8 cellular contexts compared by ENCODE assay signal in the genomic region with DNA sequence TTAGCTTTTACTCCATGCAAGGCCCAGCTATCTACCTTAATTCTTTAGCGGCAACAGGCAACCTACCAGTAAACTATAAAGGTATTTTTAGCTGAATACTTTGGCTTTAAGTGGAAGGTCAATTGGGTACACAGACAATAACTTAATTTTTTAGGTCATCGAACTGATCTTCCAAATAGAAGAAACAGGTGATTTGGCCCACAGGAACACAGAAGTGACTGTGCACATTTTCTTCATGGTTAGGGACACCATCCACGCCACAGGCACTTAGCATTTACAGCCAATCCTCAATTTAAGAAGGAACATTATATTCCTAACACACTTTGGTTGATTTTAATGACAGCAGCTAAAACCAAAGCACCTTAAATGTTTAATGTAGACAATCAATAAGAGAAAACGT. TPM values are rescaled to one million over a fixed set of nuclear protein-coding genes. Genes with fewer than 3 reads are reported as not detected.
DNase-seq lines count a peak whose midpoint lies in the region; ATAC-seq, FAIRE-seq and TF ChIP-seq lines count a peak whose summit lies in the region.

No MANE protein-coding gene starts in this region.

- no peak for TF ChIP-seq POLR2A in HepG2 (IDR thresholded peaks at IDR 0.05; ENCODE audit: insufficient read depth in 1 of 2, low read depth in 2 of 2, low read length in 2 of 2)
- TF ChIP-seq POLR2A in thyroid gland (IDR thresholded peaks at IDR 0.05) = peak in 1 of 2 donors; percentile 56

- no peaks in the 10 kb centered on the region for H3K27me3 Mint-ChIP-seq in activated naive CD8-positive, alpha-beta T cell treated with anti-CD3 and anti-CD28 coated beads for 36 hours

- peaks cover 54% of the 10 kb centered on the region for H4K20me1 ChIP-seq in HepG2 (ENCODE audit: insufficient read depth, low read length)

- peak overlapping the region; percentile 88 for H3K4me2 ChIP-seq in HepG2 (ENCODE audit: low read depth, low read length)

- in situ Hi-C loops in HepG2 (cut with HindIII; ENCODE audit: extremely low pct_ligation_motif_present, low pct_unique_long_range_greater_than_20kb) = no loop called here

- TF ChIP-seq CTCF in cardiac muscle cell (IDR thresholded peaks at IDR 0.05; ENCODE audit: low read depth, low read length) (no peak), HepG2 (CRISPR knock-in tag; IDR thresholded peaks at IDR 0.05) (no peak), thyroid gland (IDR thresholded peaks at IDR 0.05) (no peak), GM10248 (IDR thresholded peaks at IDR 0.05; ENCODE audit: control extremely low read depth, extremely low read depth, low read depth, missing control alignments) (no peak)

- peaks cover 67% of the 10 kb centered on the region for H3K79me2 ChIP-seq in HepG2 (ENCODE audit: insufficient read depth, low read length)

- WGBS in HepG2 (ENCODE audit: low lambda C conversion rate) = 33% methylated on average over 4 of the region's 4 CpGs
- 52 to 53% methylated on average over 4 of the region's 4 CpGs for WGBS in thyroid gland, 2 donors

- CTCF ChIA-PET in HepG2 (lab: Yijun Ruan, JAX; ENCODE audit: low intra/inter-chr PET ratio, low total read pairs) = no interaction called here
- CTCF ChIA-PET in GM10248 (lab: Yijun Ruan, JAX) = interaction anchor here (1.2 to 1.4 kb wide), 2 partner anchors 14 to 310 kb away, joined by 4 read pairs; no protein-coding TSS in a partner anchor

- H2AFZ ChIP-seq in HepG2 (ENCODE audit: low read length) = no peak overlapping the region

- FAIRE-seq in HepG2 (lab: Jason Lieb, UNC) = no peak

- no peak for TF ChIP-seq EP300 in HepG2 (IDR thresholded peaks at IDR 0.05; ENCODE audit: low read depth in 2 of 2, low read length in 2 of 2)
- TF ChIP-seq EP300 in HepG2 (CRISPR knock-in tag; IDR thresholded peaks at IDR 0.05; ENCODE audit: borderline replicate concordance) = no peak

- POLR2A ChIA-PET in HepG2 (lab: Yijun Ruan, JAX) = interaction anchor here (0.6 kb wide), 1 partner anchor 15 kb away, joined by 4 read pairs; no protein-coding TSS in a partner anchor
- POLR2A ChIA-PET in GM10248 (lab: Yijun Ruan, JAX) = no interaction called here

- DNase-seq in cardiac muscle cell (ENCODE audit: low read depth in 1 of 2, low spot score in 1 of 2) (no peak), Right ventricle myocardium inferior (ENCODE audit: missing footprints) (no peak), HepG2 (ENCODE audit: low spot score) (no peak), thyroid gland (peak in 1 of 2 donors; percentile 19), GM10248 (ENCODE audit: extremely low spot score) (no peak), dermis blood vessel endothelial cell (no peak)
- no peak for DNase-seq in activated naive CD8-positive, alpha-beta T cell treated with anti-CD3 and anti-CD28 coated beads for 36 hours

- intact Hi-C loops in Right ventricle myocardium inferior (cut with DNase I) (loop anchor here (5.0 kb wide), 3 partner anchors 40 to 310 kb away; a partner anchor contains a TSS), HepG2 (cut with micrococcal nuclease; ENCODE audit: unreplicated experiment) (loop anchor here (5.0 kb wide), 2 partner anchors 170 to 310 kb away; no protein-coding TSS in a partner anchor), thyroid gland (cut with DNase I) (loop anchor here (5.0 to 10.0 kb wide), 2 partner anchors 40 to 108 kb away; a partner anchor contains a TSS)

- H3K9ac ChIP-seq in HepG2 (ENCODE audit: insufficient read depth, low read depth, low read length) = peak overlapping the region; percentile 94

- BruUV-seq in HepG2 (replicated peaks; lab: Mats Ljungman, UMichigan) = no TSS peak

- H3K36me3 Mint-ChIP-seq in activated naive CD8-positive, alpha-beta T cell treated with anti-CD3 and anti-CD28 coated beads for 36 hours = peaks cover 28% of the 10 kb centered on the region

- H3K27me3 ChIP-seq in cardiac muscle cell = no peaks in the 10 kb centered on the region
- H3K27me3 ChIP-seq in HepG2 (ENCODE audit: control insufficient read depth in 1 of 2, insufficient read depth in 2 of 2, low read length in 2 of 2) = no peaks in the 10 kb centered on the region; a peak in 1 of 5 replicates
- H3K27me3 ChIP-seq in thyroid gland = no peaks in the 10 kb centered on the region

- no peak for TF ChIP-seq RAD21 in HepG2 (CRISPR knock-in tag; IDR thresholded peaks at IDR 0.05)

- H3K9me3 ChIP-seq in cardiac muscle cell (ENCODE audit: low read depth) (no peaks in the 10 kb centered on the region), HepG2 (ENCODE audit: low read length) (no peaks in the 10 kb centered on the region), thyroid gland (no peaks in the 10 kb centered on the region)

- H3K4me1 Mint-ChIP-seq in activated naive CD8-positive, alpha-beta T cell treated with anti-CD3 and anti-CD28 coated beads for 36 hours = peaks cover 37% of the 10 kb centered on the region

- H3K36me3 ChIP-seq in cardiac muscle cell = no peaks in the 10 kb centered on the region
- peaks cover 0 to 8% of the 10 kb centered on the region in 2 experiments; a peak in 2 of 5 replicates for H3K36me3 ChIP-seq in HepG2 (replicated peaks in 1 of 2; ENCODE audit: control insufficient read depth in 1 of 2, insufficient read depth in 2 of 2, low read length in 2 of 2)
- H3K36me3 ChIP-seq in thyroid gland = no peaks in the 10 kb centered on the region

- H3K27ac ChIP-seq in cardiac muscle cell = peak overlapping the region; percentile 97
- H3K27ac ChIP-seq in HepG2 (ENCODE audit: extremely low read length, insufficient read depth, low read length) = peak overlapping the region; percentile 13
- peak overlapping the region in 2 of 3 donors; percentile 96 to 100 for H3K27ac ChIP-seq in thyroid gland

- ATAC-seq in Right ventricle myocardium inferior = no peak
- no peak for ATAC-seq in HepG2
- ATAC-seq in HG03378 (IDR thresholded peaks at IDR 0.05; ENCODE audit: unreplicated experiment) = no peak

- no peaks in the 10 kb centered on the region for H3K9me3 Mint-ChIP-seq in activated naive CD8-positive, alpha-beta T cell treated with anti-CD3 and anti-CD28 coated beads for 36 hours

- peak overlapping the region; percentile 42 for H3K27ac Mint-ChIP-seq in activated naive CD8-positive, alpha-beta T cell treated with anti-CD3 and anti-CD28 coated beads for 36 hours

- H3K4me3 ChIP-seq in cardiac muscle cell = peak overlapping the region; percentile 46
- H3K4me3 ChIP-seq in HepG2 (replicated peaks in 1 of 3; ENCODE audit: insufficient read depth in 1 of 3, low read depth in 2 of 3, low read length in 3 of 3) = peak overlapping the region; percentile 64 to 83 (median 80)
- H3K4me3 ChIP-seq in thyroid gland (replicated peaks in 1 of 3) = peak overlapping the region in 1 of 3 donors; percentile 72

- H3K4me1 ChIP-seq in cardiac muscle cell (ENCODE audit: low read depth) = peaks cover 4% of the 10 kb centered on the region
- peaks cover 61% of the 10 kb centered on the region for H3K4me1 ChIP-seq in HepG2 (ENCODE audit: insufficient read depth, low read length)
- H3K4me1 ChIP-seq in thyroid gland = peaks cover 37 to 46% of the 10 kb centered on the region in 2 donors

- peak overlapping the region; percentile 91 for H3K4me3 Mint-ChIP-seq in activated naive CD8-positive, alpha-beta T cell treated with anti-CD3 and anti-CD28 coated beads for 36 hours

RNA-seq across cellular contexts. Expression of a gene that starts 1.9 kb away (rescaled TPM):
- total RNA-seq in cardiac muscle cell (90.2 and 176 TPM in 2 replicates), Right ventricle myocardium inferior (155 TPM), HepG2 (2016; rRNA removed; fragmentation: Illumina TruSeq; extraction: Trizol) (123 and 213 TPM in 2 replicates), thyroid gland (100 to 1,000 TPM; 148 to 221 (median 202) TPM), dermis blood vessel endothelial cell (147 and 176 TPM in 2 replicates)
- polyA plus RNA-seq in cardiac muscle cell (78.9 and 133 TPM in 2 replicates), HepG2 (2011; rRNA removed) (52.9 and 70.8 TPM in 2 replicates)
- 100 to 1,000 TPM; 186 to 190 TPM for total RNA-seq in activated naive CD8-positive, alpha-beta T cell treated with anti-CD3 and anti-CD28 coated beads for 36 hours
- total RNA-seq in HepG2 (2016; cell fraction: cytosol; rRNA removed; fragmentation: Illumina TruSeq; extraction: Trizol; ENCODE audit: low read depth) = 48.6 and 51.6 TPM in 2 replicates
- total RNA-seq in HepG2 (2016; cell fraction: insoluble cytoplasmic fraction; rRNA removed; fragmentation: Illumina TruSeq; extraction: Trizol) = 118 and 236 TPM in 2 replicates
- total RNA-seq in HepG2 (2016; cell fraction: membrane; rRNA removed; fragmentation: Illumina TruSeq; extraction: Trizol) = 139 and 157 TPM in 2 replicates
- total RNA-seq in HepG2 (2016; cell fraction: nucleus; rRNA removed; fragmentation: Illumina TruSeq; extraction: Trizol) = 60.2 and 70.4 TPM in 2 replicates
- polyA plus RNA-seq in HepG2 (2011; cell fraction: cytosol; rRNA removed) = 23.7 and 50.4 TPM in 2 replicates
- polyA plus RNA-seq in HepG2 (2011; cell fraction: nucleus; rRNA removed) = 8.8 and 16.4 TPM in 2 replicates
- polyA plus RNA-seq in HepG2 (2012) = 48.0 and 60.4 TPM in 2 replicates
- polyA plus RNA-seq in HepG2 (2016; cell fraction: cytosol; fragmentation: Illumina TruSeq; extraction: Trizol; ENCODE audit: low read depth) = 47.2 and 48.8 TPM in 2 replicates
- 150 and 158 TPM in 2 replicates for polyA plus RNA-seq in HepG2 (2016; cell fraction: insoluble cytoplasmic fraction; fragmentation: Illumina TruSeq; extraction: Trizol; ENCODE audit: low read depth)
- polyA plus RNA-seq in HepG2 (2016; cell fraction: membrane; fragmentation: Illumina TruSeq; extraction: Trizol; ENCODE audit: low read depth) = 82.4 and 95.9 TPM in 2 replicates
- 65.7 and 70.7 TPM in 2 replicates for polyA plus RNA-seq in HepG2 (2016; cell fraction: nucleus; fragmentation: Illumina TruSeq; extraction: Trizol; ENCODE audit: insufficient read depth, low read depth)
- 44.0 and 58.4 TPM in 2 replicates for polyA minus RNA-seq in HepG2 (2011; rRNA and poly(A)+ RNA removed; ENCODE audit: low replicate concordance)
- 55.9 and 73.0 TPM in 2 replicates for polyA minus RNA-seq in HepG2 (2011; cell fraction: cytosol; rRNA and poly(A)+ RNA removed)
- polyA minus RNA-seq in HepG2 (2011; cell fraction: nucleus; rRNA and poly(A)+ RNA removed) = 42.1 and 61.3 TPM in 2 replicates

RNA-seq across cellular contexts. Expression of a gene that starts 38.2 kb away (rescaled TPM):
- 15.2 and 27.7 TPM in 2 replicates for total RNA-seq in cardiac muscle cell
- polyA plus RNA-seq in cardiac muscle cell = 5.1 and 7.4 TPM in 2 replicates
- total RNA-seq in Right ventricle myocardium inferior = 7.9 TPM
- 10 to 100 TPM; 15.8 to 18.1 TPM for total RNA-seq in activated naive CD8-positive, alpha-beta T cell treated with anti-CD3 and anti-CD28 coated beads for 36 hours
- 4.8 and 9.4 TPM in 2 replicates for total RNA-seq in HepG2 (2016; rRNA removed; fragmentation: Illumina TruSeq; extraction: Trizol)
- total RNA-seq in HepG2 (2016; cell fraction: cytosol; rRNA removed; fragmentation: Illumina TruSeq; extraction: Trizol; ENCODE audit: low read depth) = 0.91 and 1.9 TPM in 2 replicates
- 4.2 and 6.7 TPM in 2 replicates for total RNA-seq in HepG2 (2016; cell fraction: insoluble cytoplasmic fraction; rRNA removed; fragmentation: Illumina TruSeq; extraction: Trizol)
- 3.0 and 3.6 TPM in 2 replicates for total RNA-seq in HepG2 (2016; cell fraction: membrane; rRNA removed; fragmentation: Illumina TruSeq; extraction: Trizol)
- 4.6 and 5.9 TPM in 2 replicates for total RNA-seq in HepG2 (2016; cell fraction: nucleus; rRNA removed; fragmentation: Illumina TruSeq; extraction: Trizol)
- polyA plus RNA-seq in HepG2 (2011; rRNA removed) = 2.7 and 2.8 TPM in 2 replicates
- 2.1 and 2.8 TPM in 2 replicates for polyA plus RNA-seq in HepG2 (2011; cell fraction: cytosol; rRNA removed)
- 2.8 and 3.8 TPM in 2 replicates for polyA plus RNA-seq in HepG2 (2011; cell fraction: nucleus; rRNA removed)
- 1.3 and 1.5 TPM in 2 replicates for polyA plus RNA-seq in HepG2 (2012)
- 0.27 and 0.34 TPM in 2 replicates for polyA plus RNA-seq in HepG2 (2016; cell fraction: cytosol; fragmentation: Illumina TruSeq; extraction: Trizol; ENCODE audit: low read depth)
- 3.4 and 4.6 TPM in 2 replicates for polyA plus RNA-seq in HepG2 (2016; cell fraction: insoluble cytoplasmic fraction; fragmentation: Illumina TruSeq; extraction: Trizol; ENCODE audit: low read depth)
- 0.93 and 1.1 TPM in 2 replicates for polyA plus RNA-seq in HepG2 (2016; cell fraction: membrane; fragmentation: Illumina TruSeq; extraction: Trizol; ENCODE audit: low read depth)
- polyA plus RNA-seq in HepG2 (2016; cell fraction: nucleus; fragmentation: Illumina TruSeq; extraction: Trizol; ENCODE audit: insufficient read depth, low read depth) = 4.0 and 5.1 TPM in 2 replicates
- polyA minus RNA-seq in HepG2 (2011; rRNA and poly(A)+ RNA removed; ENCODE audit: low replicate concordance) = 9.6 and 27.2 TPM in 2 replicates
- polyA minus RNA-seq in HepG2 (2011; cell fraction: cytosol; rRNA and poly(A)+ RNA removed) = 2.6 and 5.5 TPM in 2 replicates
- polyA minus RNA-seq in HepG2 (2011; cell fraction: nucleus; rRNA and poly(A)+ RNA removed) = 5.7 and 8.0 TPM in 2 replicates
- 10 to 100 TPM; 23.3 to 44.1 (median 34.7) TPM for total RNA-seq in thyroid gland
- 59.9 and 115 TPM in 2 replicates for total RNA-seq in dermis blood vessel endothelial cell

Comparison
In these comparisons a context has a peak if more than half of its experiments do, and no peak if none do; other contexts are left out.
1. H3K27ac ChIP-seq: peak in every context shown above with its lines; median percentile 98 in thyroid gland; 97 in cardiac muscle cell; 13 in HepG2.